8 cellular contexts compared by ENCODE assay signal in genomic region chr2:47654790-47655562, GRCh38.
A peak's percentile ranks its signal among the peaks of the same experiment; 100 is the strongest.
DNase-seq lines count a peak whose midpoint lies in the region; ATAC-seq and TF ChIP-seq lines count a peak whose summit lies in the region.

No MANE protein-coding gene starts in this region.

- no peak for TF ChIP-seq CTCF in GM10266 (IDR thresholded peaks at IDR 0.05; ENCODE audit: control insufficient read depth, insufficient read depth, low read depth, missing control alignments)
- no peak for TF ChIP-seq CTCF in mammary epithelial cell (conservative IDR thresholded peaks at IDR 0.05 in 1 of 2, IDR thresholded peaks at IDR 0.05 in 1 of 2; ENCODE audit: extremely low read depth in 1 of 2, insufficient read depth in 1 of 2, low read depth in 1 of 2, low read length in 2 of 2)
- no peak for TF ChIP-seq CTCF in uterus (IDR thresholded peaks at IDR 0.05)

- no peak overlapping the region for H2AFZ ChIP-seq in mammary epithelial cell (ENCODE audit: low read depth, low read length)

- intact Hi-C loops in mammary epithelial cell (cut with micrococcal nuclease) = no loop called here
- intact Hi-C loops in uterus (cut with DNase I; ENCODE audit: low total_unique reads) = no loop called here

- BruUV-seq in mammary epithelial cell (replicated peaks; lab: Mats Ljungman, UMichigan) = no TSS peak

- in situ Hi-C loops in mammary epithelial cell (cut with MboI; ENCODE audit: low sequenced_read_pairs in 2 of 2) = no loop called here

- TF ChIP-seq POLR2A in uterus (IDR thresholded peaks at IDR 0.05) = no peak

- H3K9me3 ChIP-seq in mammary epithelial cell (replicated peaks; ENCODE audit: insufficient read depth, low read length) (no peaks in the 10 kb centered on the region), uterus (no peaks in the 10 kb centered on the region)

- H3K27me3 ChIP-seq in mammary epithelial cell (ENCODE audit: insufficient read depth, low read length) (no peaks in the 10 kb centered on the region), uterus (no peaks in the 10 kb centered on the region)

- H3K4me1 ChIP-seq in mammary epithelial cell (ENCODE audit: insufficient read depth, low read length) = peaks cover 17% of the 10 kb centered on the region
- no peaks in the 10 kb centered on the region for H3K4me1 ChIP-seq in uterus

- WGBS in mammary epithelial cell (ENCODE audit: low coverage, missing lambda C conversion rate) = 64% methylated on average over 13 of the region's 15 CpGs

- H3K79me2 ChIP-seq in mammary epithelial cell (ENCODE audit: insufficient read depth, low read length) = no peaks in the 10 kb centered on the region

- no peaks in the 10 kb centered on the region for H3K36me3 ChIP-seq in mammary epithelial cell (ENCODE audit: insufficient read depth, low read length)
- no peaks in the 10 kb centered on the region for H3K36me3 ChIP-seq in uterus

- no peaks in the 10 kb centered on the region for H4K20me1 ChIP-seq in mammary epithelial cell (ENCODE audit: insufficient read depth, low read length)

- peak; percentile 52 for DNase-seq in GM10266 (ENCODE audit: extremely low spot score)
- DNase-seq in mammary epithelial cell = peak; percentile 45
- DNase-seq in UCSD-AML1 (lab: John Stamatoyannopoulos, UW; ENCODE audit: unreplicated experiment) = no peak
- no peak for DNase-seq in OCI-M2 (lab: John Stamatoyannopoulos, UW; ENCODE audit: unreplicated experiment)
- no peak for DNase-seq in uterus
- no peak for DNase-seq in hippocampal formation (lab: John Stamatoyannopoulos, UW)

- H3K27ac ChIP-seq in mammary epithelial cell (ENCODE audit: insufficient read depth, low read depth, low read length) = no peak overlapping the region
- H3K27ac ChIP-seq in uterus = no peak overlapping the region

- H3K4me3 ChIP-seq in mammary epithelial cell (replicated peaks in 1 of 3; ENCODE audit: insufficient read depth in 1 of 3, low read depth in 2 of 3, low read length in 3 of 3) = no peak overlapping the region
- H3K4me3 ChIP-seq in uterus = no peak overlapping the region

- ATAC-seq in GM21390 (IDR thresholded peaks at IDR 0.05; ENCODE audit: unreplicated experiment) (peak; percentile 88), HG03439 (IDR thresholded peaks at IDR 0.05; ENCODE audit: unreplicated experiment) (peak; percentile 71)

- no peak overlapping the region for H3K9ac ChIP-seq in mammary epithelial cell (ENCODE audit: insufficient read depth, low read length)

- no peak overlapping the region for H3K4me2 ChIP-seq in mammary epithelial cell (ENCODE audit: insufficient read depth, low read depth, low read length)

- dilution Hi-C loops in mammary epithelial cell (cut with HindIII; ENCODE audit: low sequenced_read_pairs) = no loop called here

- CTCF ChIA-PET in mammary epithelial cell (lab: Charles Lee; ENCODE audit: low non-redundant PET) = no interaction called here

Comparison
In these comparisons a context has a peak if more than half of its experiments do, and no peak if none do; other contexts are left out.
1. DNase-seq: peak in GM10266 (single experiment) and mammary epithelial cell (single experiment); none in UCSD-AML1 (single experiment), OCI-M2 (single experiment), uterus (0 of 2) and hippocampal formation (0 of 2).